Comparison of ENCODE assay signal across 23 cellular contexts in genomic region chr11:97684486-97685439, GRCh38.
"Had no signal": no experiment of that assay in that cellular context is flagged by ENCODE, and none has a peak within 500 bp of the region (broad histone marks: within the 10 kb centered on the region; RNA-seq: fewer than 3 reads in every experiment).

No MANE protein-coding gene starts in this region.

- H3K4me1 ChIP-seq: colonic mucosa, esophagus muscularis mucosa, parathyroid adenoma, transverse colon had no signal

- H3K4me1 Mint-ChIP-seq: activated CD4-positive, alpha-beta T cell treated with anti-CD3 and anti-CD28 coated beads, Interleukin-2, amount 10 ng/mL, durations not matched to agents 7 days and 5 days; activated naive CD4-positive, alpha-beta T cell treated with anti-CD3 and anti-CD28 coated beads, Interleukin-2, amount 50 U/mL, for 24 hours; central memory CD8-positive, alpha-beta T cell; natural killer cell; stimulated activated effector memory CD8-positive, alpha-beta T cell treated with anti-CD3 and anti-CD28 coated beads, Interleukin-12 subunit alpha, Interleukin-12 subunit beta, amount 100 ng/mL, for 72 hours had no signal

- H3K27me3 Mint-ChIP-seq: activated CD4-positive, alpha-beta T cell treated with anti-CD3 and anti-CD28 coated beads, Interleukin-2, amount 10 ng/mL, durations not matched to agents 7 days and 5 days; activated CD8-positive, alpha-beta T cell treated with anti-CD3 and anti-CD28 coated beads for 36 hours; activated naive CD4-positive, alpha-beta T cell treated with anti-CD3 and anti-CD28 coated beads, Interleukin-2, amount 50 U/mL, for 24 hours; brain; central memory CD8-positive, alpha-beta T cell; effector memory CD8-positive, alpha-beta T cell had no signal

- H3K27ac ChIP-seq: colonic mucosa, dorsolateral prefrontal cortex, esophagus muscularis mucosa, parathyroid adenoma, transverse colon, VCaP had no signal

- H3K9ac ChIP-seq: parathyroid adenoma had no signal

- H3K4me3 ChIP-seq: colonic mucosa, dorsolateral prefrontal cortex, esophagus muscularis mucosa, transverse colon had no signal

- H3K36me3 ChIP-seq: colonic mucosa, esophagus muscularis mucosa, transverse colon had no signal

- ATAC-seq: activated CD4-positive, CD25-positive, alpha-beta regulatory T cell treated with anti-CD3 and anti-CD28 coated beads, Interleukin-2, amount 50 U/mL, for 24 hours; activated CD8-positive, alpha-beta T cell treated with anti-CD3 and anti-CD28 coated beads for 36 hours; effector memory CD8-positive, alpha-beta T cell; natural killer cell; sciatic nerve had no signal

- H3K36me3 Mint-ChIP-seq: activated naive CD4-positive, alpha-beta T cell treated with anti-CD3 and anti-CD28 coated beads, Interleukin-2, amount 50 U/mL, for 24 hours; brain; stimulated activated effector memory CD8-positive, alpha-beta T cell treated with anti-CD3 and anti-CD28 coated beads, Interleukin-12 subunit alpha, Interleukin-12 subunit beta, amount 100 ng/mL, for 72 hours had no signal

- H3K27me3 ChIP-seq: colonic mucosa, dorsolateral prefrontal cortex, esophagus muscularis mucosa, transverse colon had no signal

- DNase-seq: activated CD4-positive, alpha-beta T cell treated with anti-CD3 and anti-CD28 coated beads, Interleukin-2, amount 10 ng/mL, durations not matched to agents 7 days and 5 days; activated CD8-positive, alpha-beta T cell treated with anti-CD3 and anti-CD28 coated beads for 36 hours; activated gamma-delta T cell treated with Interleukin-2 at 50 U/mL for 16 hours; activated T-cell treated with anti-CD3 and anti-CD28 coated beads, Interleukin-2, amount 50 U/mL, for 1 hour; aorta; colonic mucosa; dorsolateral prefrontal cortex; effector memory CD8-positive, alpha-beta T cell; midbrain; natural killer cell; nucleus accumbens; small intestine; stimulated activated CD4-positive, alpha-beta T cell treated with anti-CD3 and anti-CD28 coated beads, Interleukin-2, amount 100 ng/mL, for 24 hours; transverse colon had no signal

- H3K4me3 Mint-ChIP-seq: activated CD4-positive, alpha-beta T cell treated with anti-CD3 and anti-CD28 coated beads, Interleukin-2, amount 10 ng/mL, durations not matched to agents 7 days and 5 days; activated CD8-positive, alpha-beta T cell treated with anti-CD3 and anti-CD28 coated beads for 36 hours; activated naive CD4-positive, alpha-beta T cell treated with anti-CD3 and anti-CD28 coated beads, Interleukin-2, amount 50 U/mL, for 24 hours; brain; central memory CD8-positive, alpha-beta T cell; effector memory CD8-positive, alpha-beta T cell; natural killer cell; stimulated activated effector memory CD8-positive, alpha-beta T cell treated with anti-CD3 and anti-CD28 coated beads, Interleukin-12 subunit alpha, Interleukin-12 subunit beta, amount 100 ng/mL, for 72 hours had no signal

- H3K27ac Mint-ChIP-seq: activated CD4-positive, alpha-beta T cell treated with anti-CD3 and anti-CD28 coated beads, Interleukin-2, amount 10 ng/mL, durations not matched to agents 7 days and 5 days; activated CD8-positive, alpha-beta T cell treated with anti-CD3 and anti-CD28 coated beads for 36 hours; activated naive CD4-positive, alpha-beta T cell treated with anti-CD3 and anti-CD28 coated beads, Interleukin-2, amount 50 U/mL, for 24 hours; effector memory CD8-positive, alpha-beta T cell; natural killer cell; stimulated activated effector memory CD8-positive, alpha-beta T cell treated with anti-CD3 and anti-CD28 coated beads, Interleukin-12 subunit alpha, Interleukin-12 subunit beta, amount 100 ng/mL, for 72 hours had no signal

- H3K9me3 ChIP-seq: colonic mucosa, esophagus muscularis mucosa had no signal
